ENCODE assay signal across 1 cellular context in genomic region chr1:225603538-225604354, GRCh38.
TF ChIP-seq lines count a peak whose summit lies in the region.

No MANE protein-coding gene starts in this region.

TF ChIP-seq in GM23338, 12 proteins besides CTCF, POLR2A, EP300 and RAD21 (continued from another document):
- TF ChIP-seq ZNF462 (CRISPR knock-in tag; IDR thresholded peaks at IDR 0.05) (no peak), ZNF331 (CRISPR knock-in tag; IDR thresholded peaks at IDR 0.05; ENCODE audit: low read depth) (no peak), ETS1 (IDR thresholded peaks at IDR 0.05) (no peak), ZNF114 (CRISPR knock-in tag; IDR thresholded peaks at IDR 0.05) (no peak), POLR2AphosphoS5 (IDR thresholded peaks at IDR 0.05; ENCODE audit: low read depth) (no peak)
